ENCODE assay signal across 2 cellular contexts in the genomic region with DNA sequence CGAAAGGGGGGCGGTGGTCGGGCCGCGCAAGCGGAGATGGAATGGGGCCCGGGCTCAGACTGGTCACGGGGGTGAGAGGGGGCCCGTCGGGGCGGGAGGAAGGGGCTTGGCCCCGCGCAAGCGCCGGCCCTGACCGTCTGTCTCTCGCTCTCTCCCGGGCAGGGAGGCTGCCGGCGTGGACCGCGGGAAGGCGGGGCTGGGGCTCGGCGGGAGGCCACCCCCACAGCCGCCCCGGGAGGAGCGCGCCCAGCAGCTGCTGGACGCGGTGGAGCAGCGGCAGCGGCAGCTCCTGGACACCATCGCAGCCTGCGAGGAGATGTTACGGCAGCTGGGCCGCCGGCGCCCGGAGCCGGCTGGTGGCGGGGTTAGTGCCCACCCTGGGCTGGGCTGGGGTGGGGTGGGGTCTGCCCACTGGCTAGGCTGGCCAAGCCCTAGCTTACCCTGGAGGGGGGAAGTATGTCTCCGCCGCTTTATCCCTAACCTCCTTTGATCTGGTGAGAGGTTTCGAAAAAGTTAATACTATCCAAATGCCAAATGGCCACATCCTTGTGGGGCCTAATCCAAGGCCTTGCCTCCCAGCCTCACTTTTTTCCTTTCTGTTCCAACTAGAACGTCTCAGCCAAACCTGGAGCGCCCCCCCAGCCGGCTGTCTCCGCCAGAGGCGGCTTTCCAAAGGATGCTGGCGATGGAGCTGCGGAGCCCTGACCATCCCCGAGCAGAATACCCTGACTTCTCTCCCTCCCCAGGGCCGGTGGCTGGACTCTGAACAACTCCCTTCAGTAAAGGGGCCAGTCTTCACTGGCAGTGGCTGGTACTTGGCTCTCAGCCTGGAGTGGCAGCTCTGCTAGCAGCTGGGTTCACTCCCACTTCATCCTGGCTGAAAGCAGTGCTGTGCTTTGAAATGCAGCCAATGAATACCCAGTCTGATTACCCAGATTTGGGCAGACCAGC.
TF ChIP-seq lines count a peak whose summit lies in the region.

No MANE protein-coding gene starts in this region.

TF ChIP-seq in GM23338, 12 proteins besides CTCF, POLR2A, EP300 and RAD21 (continued from another document):
- TF ChIP-seq, protein P1, sequence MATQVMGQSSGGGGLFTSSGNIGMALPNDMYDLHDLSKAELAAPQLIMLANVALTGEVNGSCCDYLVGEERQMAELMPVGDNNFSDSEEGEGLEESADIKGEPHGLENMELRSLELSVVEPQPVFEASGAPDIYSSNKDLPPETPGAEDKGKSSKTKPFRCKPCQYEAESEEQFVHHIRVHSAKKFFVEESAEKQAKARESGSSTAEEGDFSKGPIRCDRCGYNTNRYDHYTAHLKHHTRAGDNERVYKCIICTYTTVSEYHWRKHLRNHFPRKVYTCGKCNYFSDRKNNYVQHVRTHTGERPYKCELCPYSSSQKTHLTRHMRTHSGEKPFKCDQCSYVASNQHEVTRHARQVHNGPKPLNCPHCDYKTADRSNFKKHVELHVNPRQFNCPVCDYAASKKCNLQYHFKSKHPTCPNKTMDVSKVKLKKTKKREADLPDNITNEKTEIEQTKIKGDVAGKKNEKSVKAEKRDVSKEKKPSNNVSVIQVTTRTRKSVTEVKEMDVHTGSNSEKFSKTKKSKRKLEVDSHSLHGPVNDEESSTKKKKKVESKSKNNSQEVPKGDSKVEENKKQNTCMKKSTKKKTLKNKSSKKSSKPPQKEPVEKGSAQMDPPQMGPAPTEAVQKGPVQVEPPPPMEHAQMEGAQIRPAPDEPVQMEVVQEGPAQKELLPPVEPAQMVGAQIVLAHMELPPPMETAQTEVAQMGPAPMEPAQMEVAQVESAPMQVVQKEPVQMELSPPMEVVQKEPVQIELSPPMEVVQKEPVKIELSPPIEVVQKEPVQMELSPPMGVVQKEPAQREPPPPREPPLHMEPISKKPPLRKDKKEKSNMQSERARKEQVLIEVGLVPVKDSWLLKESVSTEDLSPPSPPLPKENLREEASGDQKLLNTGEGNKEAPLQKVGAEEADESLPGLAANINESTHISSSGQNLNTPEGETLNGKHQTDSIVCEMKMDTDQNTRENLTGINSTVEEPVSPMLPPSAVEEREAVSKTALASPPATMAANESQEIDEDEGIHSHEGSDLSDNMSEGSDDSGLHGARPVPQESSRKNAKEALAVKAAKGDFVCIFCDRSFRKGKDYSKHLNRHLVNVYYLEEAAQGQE (IDR thresholded peaks at IDR 0.05; ENCODE audit: unreplicated experiment), result no peak

TF ChIP-seq in SK-N-SH treated with all-trans-retinoic acid at 6 μM for 48 hours, 23 proteins besides CTCF, POLR2A, EP300 and RAD21 (continued from another document):
- TF ChIP-seq, protein P2, sequence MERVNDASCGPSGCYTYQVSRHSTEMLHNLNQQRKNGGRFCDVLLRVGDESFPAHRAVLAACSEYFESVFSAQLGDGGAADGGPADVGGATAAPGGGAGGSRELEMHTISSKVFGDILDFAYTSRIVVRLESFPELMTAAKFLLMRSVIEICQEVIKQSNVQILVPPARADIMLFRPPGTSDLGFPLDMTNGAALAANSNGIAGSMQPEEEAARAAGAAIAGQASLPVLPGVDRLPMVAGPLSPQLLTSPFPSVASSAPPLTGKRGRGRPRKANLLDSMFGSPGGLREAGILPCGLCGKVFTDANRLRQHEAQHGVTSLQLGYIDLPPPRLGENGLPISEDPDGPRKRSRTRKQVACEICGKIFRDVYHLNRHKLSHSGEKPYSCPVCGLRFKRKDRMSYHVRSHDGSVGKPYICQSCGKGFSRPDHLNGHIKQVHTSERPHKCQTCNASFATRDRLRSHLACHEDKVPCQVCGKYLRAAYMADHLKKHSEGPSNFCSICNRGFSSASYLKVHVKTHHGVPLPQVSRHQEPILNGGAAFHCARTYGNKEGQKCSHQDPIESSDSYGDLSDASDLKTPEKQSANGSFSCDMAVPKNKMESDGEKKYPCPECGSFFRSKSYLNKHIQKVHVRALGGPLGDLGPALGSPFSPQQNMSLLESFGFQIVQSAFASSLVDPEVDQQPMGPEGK (CRISPR knock-in tag; IDR thresholded peaks at IDR 0.05; ENCODE audit: borderline replicate concordance), result no peak
- no peak for TF ChIP-seq GLIS3 (CRISPR knock-in tag; IDR thresholded peaks at IDR 0.05)
- TF ChIP-seq PPARA (CRISPR knock-in tag; IDR thresholded peaks at IDR 0.05; ENCODE audit: borderline replicate concordance), result no peak
- TF ChIP-seq TOX (CRISPR knock-in tag; IDR thresholded peaks at IDR 0.05; ENCODE audit: borderline replicate concordance), result no peak
- no peak for TF ChIP-seq ESRRG (CRISPR knock-in tag; IDR thresholded peaks at IDR 0.05)
- TF ChIP-seq OSR1 (CRISPR knock-in tag; IDR thresholded peaks at IDR 0.05), result no peak
